In genomic region chr11:721347-721912, GRCh38 we compare ENCODE assay signal across 8 cellular contexts. TPM values are rescaled to one million over a fixed set of nuclear protein-coding genes. Genes with fewer than 3 reads are reported as not detected.
DNase-seq lines count a peak whose midpoint lies in the region; ATAC-seq and TF ChIP-seq lines count a peak whose summit lies in the region.
"Had no signal": no experiment of that assay in that cellular context is flagged by ENCODE, and none has a peak within 500 bp of the region (broad histone marks: within the 10 kb centered on the region; RNA-seq: fewer than 3 reads in every experiment).

No MANE protein-coding gene starts in this region.

- no peak overlapping the region for H3K4me2 ChIP-seq in neural progenitor cell

- H3K36me3 ChIP-seq in Panc1 (ENCODE audit: control insufficient read depth, insufficient read depth, low read length) (peaks cover 5% of the 10 kb centered on the region; the same call in 1 of the 2 replicates), neural progenitor cell (no peaks in the 10 kb centered on the region)

- H3K4me3 ChIP-seq in Panc1 (ENCODE audit: low read depth in 2 of 2, low read length in 2 of 2) (no peak overlapping the region), neural progenitor cell (no peak overlapping the region)

- no peaks in the 10 kb centered on the region for H3K79me2 ChIP-seq in neural progenitor cell (ENCODE audit: low read depth)

- no peaks in the 10 kb centered on the region for H3K27me3 ChIP-seq in Panc1 (ENCODE audit: control insufficient read depth, insufficient read depth, low read length)
- H3K27me3 ChIP-seq in neural progenitor cell = peaks cover 37% of the 10 kb centered on the region

- H3K9ac ChIP-seq in neural progenitor cell = no peak overlapping the region

- CTCF ChIA-PET in Panc1 (lab: Charles Lee) = interaction anchor here (1.0 to 1.4 kb wide), 2 partner anchors 15 to 17 kb away, joined by 4 to 5 read pairs; no protein-coding TSS in a partner anchor

- ATAC-seq in Panc1 = no peak

- H3K27ac ChIP-seq in Panc1 (ENCODE audit: low read length) (no peak overlapping the region), neural progenitor cell (no peak overlapping the region)

- no peak overlapping the region for H2AFZ ChIP-seq in neural progenitor cell (replicated peaks)

- H3K4me1 ChIP-seq in Panc1 (ENCODE audit: control insufficient read depth, insufficient read depth, low read length) (peaks cover 8% of the 10 kb centered on the region), neural progenitor cell (peaks cover 8% of the 10 kb centered on the region)

- no peak overlapping the region for H3K27ac Mint-ChIP-seq in neural progenitor cell

- TF ChIP-seq CTCF in GM20000 (IDR thresholded peaks at IDR 0.05; ENCODE audit: extremely low read depth, missing control alignments) (no peak), Panc1 (IDR thresholded peaks at IDR 0.05) (no peak), neural progenitor cell (IDR thresholded peaks at IDR 0.05) (no peak)

- peaks cover 31% of the 10 kb centered on the region for H3K27me3 Mint-ChIP-seq in neural progenitor cell (ENCODE audit: insufficient read depth, low read depth)

- H3K9me3 ChIP-seq in Panc1 (ENCODE audit: control insufficient read depth, insufficient read depth, low read depth, low read length) = no peaks in the 10 kb centered on the region
- no peaks in the 10 kb centered on the region for H3K9me3 ChIP-seq in neural progenitor cell (ENCODE audit: low read depth)

- DNase-seq in GM20000 (ENCODE audit: low spot score) (peak; percentile 44), Panc1 (ENCODE audit: low read depth, low spot score) (no peak), neural progenitor cell (ENCODE audit: low spot score) (peak; percentile 28), amygdala (lab: John Stamatoyannopoulos, UW) (no peak), activated gamma-delta T cell treated with Interleukin-2 at 50 U/mL for 16 hours (no peak), cerebellar nuclear complex (lab: John Stamatoyannopoulos, UW) (no peak)
- DNase-seq: amniotic stem cell, erythroblast had no signal

- H3K36me3 Mint-ChIP-seq in neural progenitor cell = no peaks in the 10 kb centered on the region

- peaks cover 19% of the 10 kb centered on the region for H3F3A ChIP-seq in neural progenitor cell (ENCODE audit: low read depth)

- in situ Hi-C loops in Panc1 (cut with HindIII; ENCODE audit: low pct_unique_long_range_greater_than_20kb, low sequenced_read_pairs) = no loop called here

- no peaks in the 10 kb centered on the region for H4K20me1 ChIP-seq in neural progenitor cell (ENCODE audit: low read depth)

- peaks cover 13% of the 10 kb centered on the region for H3K4me1 Mint-ChIP-seq in neural progenitor cell

- intact Hi-C loops in Panc1 (cut with micrococcal nuclease; ENCODE audit: unreplicated experiment) = loop anchor here (5.0 to 10.0 kb wide), 2 partner anchors 59 to 167 kb away; no protein-coding TSS in a partner anchor

- TSS peak; percentile 61 for BruUV-seq in Panc1 (replicated peaks; lab: Mats Ljungman, UMichigan)

- H3K9me3 Mint-ChIP-seq in neural progenitor cell = peaks cover 2% of the 10 kb centered on the region

- POLR2A ChIA-PET in Panc1 (lab: Charles Lee) = interaction anchor here (0.8 kb wide), 1 partner anchor 26 kb away, joined by 3 read pairs; the partner anchor contains the start of genes DEAF1 and TMEM80

- peak overlapping the region; percentile 41 for H3K4me3 Mint-ChIP-seq in neural progenitor cell

RNA-seq across cellular contexts. Expression of gene EPS8L2, which starts 15.4 kb away (rescaled TPM):
- total RNA-seq in Panc1 (2021; ENCODE audit: unreplicated experiment) = 256 TPM
- 495 TPM for polyA plus RNA-seq in Panc1 (2012; ENCODE audit: insufficient read length)
- total RNA-seq in neural progenitor cell (ENCODE audit: low replicate concordance) = 3.3 and 11.0 TPM in 2 replicates

RNA-seq across cellular contexts. Expression of gene TMEM80, which starts 25.8 kb away (rescaled TPM):
- total RNA-seq in Panc1 (2021; ENCODE audit: unreplicated experiment) (45.2 TPM), neural progenitor cell (ENCODE audit: low replicate concordance) (38.7 and 42.7 TPM in 2 replicates)
- polyA plus RNA-seq in Panc1 (2012; ENCODE audit: insufficient read length) = 35.2 TPM

RNA-seq across cellular contexts. Expression of gene TALDO1, which starts 25.8 kb away (rescaled TPM):
- total RNA-seq in Panc1 (2021; ENCODE audit: unreplicated experiment) (257 TPM), neural progenitor cell (ENCODE audit: low replicate concordance) (101 and 114 TPM in 2 replicates)
- 397 TPM for polyA plus RNA-seq in Panc1 (2012; ENCODE audit: insufficient read length)

RNA-seq across cellular contexts. Expression of gene DEAF1, which starts 26.4 kb away (rescaled TPM):
- total RNA-seq in Panc1 (2021; ENCODE audit: unreplicated experiment) (105 TPM), neural progenitor cell (ENCODE audit: low replicate concordance) (38.4 and 66.4 TPM in 2 replicates)
- 143 TPM for polyA plus RNA-seq in Panc1 (2012; ENCODE audit: insufficient read length)

RNA-seq across cellular contexts. Expression of gene GATD1, which starts 55.9 kb away (rescaled TPM):
- total RNA-seq in Panc1 (2021; ENCODE audit: unreplicated experiment) (229 TPM), neural progenitor cell (ENCODE audit: low replicate concordance) (24.1 and 52.9 TPM in 2 replicates)
- polyA plus RNA-seq in Panc1 (2012; ENCODE audit: insufficient read length) = 200 TPM

Comparison
In these comparisons a context has a peak if more than half of its experiments do, and no peak if none do; other contexts are left out.
1. DNase-seq: peak in GM20000 (single experiment) and neural progenitor cell (single experiment); none in Panc1 (single experiment), amygdala (0 of 56), activated gamma-delta T cell treated with Interleukin-2 at 50 U/mL for 16 hours (single experiment) and cerebellar nuclear complex (0 of 2).
2. RNA of gene EPS8L2, which starts 15.4 kb away (total RNA-seq): 256 TPM in Panc1 (single experiment); 3.3 to 11.0 TPM in neural progenitor cell; every median in the first group is over 10 times any median in the second.